ENCODE assay signal across 17 cellular contexts in genomic region chr2:187689372-187689771, GRCh38.
DNase-seq lines count a peak whose midpoint lies in the region; ATAC-seq and TF ChIP-seq lines count a peak whose summit lies in the region.
"Had no signal": no experiment of that assay in that cellular context is flagged by ENCODE, and none has a peak within 500 bp of the region (broad histone marks: within the 10 kb centered on the region; RNA-seq: fewer than 3 reads in every experiment).

No MANE protein-coding gene starts in this region.

- ATAC-seq in RWPE2 (ENCODE audit: low read depth): peak; percentile 86
- ATAC-seq: gastroesophageal sphincter, WTC11 had no signal

- no peaks in the 10 kb centered on the region for H3K4me1 Mint-ChIP-seq in immature natural killer cell

- peaks cover 0 to 17% (median 5%) of the 10 kb centered on the region in 6 donors for H3K9me3 Mint-ChIP-seq in immature natural killer cell
- H3K9me3 Mint-ChIP-seq: neural crest cell, WTC11 had no signal

- in situ Hi-C loops in ACHN (cut with HindIII; ENCODE audit: low pct_ligation_motif_present, low pct_unique_long_range_greater_than_20kb, low sequenced_read_pairs): no loop called here

- TF ChIP-seq POLR2A in tibial nerve (IDR thresholded peaks at IDR 0.05): no peak
- TF ChIP-seq POLR2A in Peyer's patch (IDR thresholded peaks at IDR 0.05): no peak

- H3K36me3 ChIP-seq in RWPE2 (ENCODE audit: low read depth) (no peaks in the 10 kb centered on the region), tibial nerve (no peaks in the 10 kb centered on the region), Peyer's patch (no peaks in the 10 kb centered on the region)
- H3K36me3 ChIP-seq: gastroesophageal sphincter, right atrium auricular region, thoracic aorta had no signal

- peaks cover 4% of the 10 kb centered on the region for H3K4me1 ChIP-seq in RWPE2 (ENCODE audit: insufficient read depth, poor library complexity, severe bottlenecking)
- H3K4me1 ChIP-seq in tibial nerve: no peaks in the 10 kb centered on the region
- no peaks in the 10 kb centered on the region for H3K4me1 ChIP-seq in Peyer's patch
- H3K4me1 ChIP-seq: gastroesophageal sphincter, right atrium auricular region had no signal

- TF ChIP-seq CTCF in RWPE2 (IDR thresholded peaks at IDR 0.05; ENCODE audit: poor library complexity, severe bottlenecking) (no peak), fibroblast of the aortic adventitia (IDR thresholded peaks at IDR 0.05; ENCODE audit: insufficient read depth, low read length) (no peak), tibial nerve (IDR thresholded peaks at IDR 0.05) (no peak), Peyer's patch (IDR thresholded peaks at IDR 0.05) (no peak)

- H3K4me3 ChIP-seq in RWPE2 (ENCODE audit: severe bottlenecking) (no peak overlapping the region), fibroblast of the aortic adventitia (ENCODE audit: low read depth, low read length) (no peak overlapping the region), tibial nerve (no peak overlapping the region), Peyer's patch (no peak overlapping the region)
- H3K4me3 ChIP-seq: gastroesophageal sphincter, right atrium auricular region, thoracic aorta had no signal

- no peaks in the 10 kb centered on the region for H3K36me3 Mint-ChIP-seq in immature natural killer cell
- H3K36me3 Mint-ChIP-seq: WTC11 had no signal

- TF ChIP-seq EP300 in tibial nerve (IDR thresholded peaks at IDR 0.05): no peak

- DNase-seq in ACHN: peak; percentile 33
- peak; percentile 16 for DNase-seq in HPDE6-E6E7 (ENCODE audit: extremely low spot score)
- DNase-seq in RWPE2 (ENCODE audit: low spot score): no peak
- peak; percentile 43 for DNase-seq in fibroblast of the aortic adventitia (ENCODE audit: low read depth)
- no peak for DNase-seq in tibial nerve (ENCODE audit: low spot score in 2 of 2)
- no peak for DNase-seq in NCI-H2107 (lab: John Stamatoyannopoulos, UW)
- no peak for DNase-seq in immature natural killer cell
- no peak for DNase-seq in Peyer's patch
- DNase-seq: activated gamma-delta T cell treated with Interleukin-2 at 50 U/mL for 16 hours; effector CD4-positive, alpha-beta T cell; NCI-H1105; stimulated activated CD4-positive, alpha-beta T cell treated with anti-CD3 and anti-CD28 coated beads, Interleukin-2, amount 100 ng/mL, for 24 hours had no signal

- H3K27me3 ChIP-seq in RWPE2 (ENCODE audit: insufficient read depth, poor library complexity, severe bottlenecking) (no peaks in the 10 kb centered on the region), tibial nerve (no peaks in the 10 kb centered on the region), Peyer's patch (no peaks in the 10 kb centered on the region)
- H3K27me3 ChIP-seq: gastroesophageal sphincter, right atrium auricular region had no signal

- no peak overlapping the region for H3K4me3 Mint-ChIP-seq in immature natural killer cell
- H3K4me3 Mint-ChIP-seq: neural crest cell, WTC11 had no signal

- no peak overlapping the region for H3K27ac Mint-ChIP-seq in immature natural killer cell
- H3K27ac Mint-ChIP-seq: WTC11 had no signal

- H3K27ac ChIP-seq in RWPE2 (ENCODE audit: poor library complexity, severe bottlenecking): no peak overlapping the region
- no peak overlapping the region for H3K27ac ChIP-seq in tibial nerve
- H3K27ac ChIP-seq in Peyer's patch: no peak overlapping the region
- H3K27ac ChIP-seq: gastroesophageal sphincter, right atrium auricular region, thoracic aorta had no signal

- H3K27me3 Mint-ChIP-seq in immature natural killer cell (ENCODE audit: low read depth in 3 of 3): peaks cover 0 to 2% (median 0%) of the 10 kb centered on the region in 3 donors

- H3K9me3 ChIP-seq in RWPE2 (ENCODE audit: severe bottlenecking) (no peaks in the 10 kb centered on the region), tibial nerve (no peaks in the 10 kb centered on the region), Peyer's patch (no peaks in the 10 kb centered on the region)
- H3K9me3 ChIP-seq: gastroesophageal sphincter, right atrium auricular region, thoracic aorta had no signal

Comparison
In these comparisons a context has a peak if more than half of its experiments do, and no peak if none do; other contexts are left out.
1. DNase-seq: peak in ACHN (single experiment), HPDE6-E6E7 (single experiment) and fibroblast of the aortic adventitia (single experiment); none in RWPE2 (single experiment), tibial nerve (0 of 2), NCI-H2107 (single experiment), immature natural killer cell (0 of 3) and Peyer's patch (0 of 3).